ENCODE assay signal across 24 cellular contexts in the genomic region with DNA sequence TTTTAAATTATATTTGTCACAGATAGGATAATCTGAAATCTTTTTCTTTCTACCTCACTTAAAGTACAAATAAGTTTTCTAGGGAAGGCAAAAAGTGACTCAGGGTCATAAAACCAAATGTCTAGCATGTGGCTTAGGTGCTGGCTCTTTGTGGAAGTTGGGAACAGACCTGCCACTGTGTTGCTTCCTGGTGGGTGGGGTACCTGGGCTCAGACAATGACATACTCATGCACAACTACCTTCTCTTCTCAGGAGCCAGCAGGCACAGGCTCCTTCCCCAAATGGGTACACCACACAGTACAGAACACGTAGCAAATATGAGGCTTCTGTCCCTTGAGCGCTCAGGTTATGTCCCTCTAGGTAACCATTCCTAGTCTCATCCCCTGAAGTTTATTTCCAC. TPM values are rescaled to one million over a fixed set of nuclear protein-coding genes. Genes with fewer than 3 reads are reported as not detected.
DNase-seq lines count a peak whose midpoint lies in the region; ATAC-seq and TF ChIP-seq lines count a peak whose summit lies in the region.
"Had no signal": no experiment of that assay in that cellular context is flagged by ENCODE, and none has a peak within 500 bp of the region (broad histone marks: within the 10 kb centered on the region; RNA-seq: fewer than 3 reads in every experiment).

No MANE protein-coding gene starts in this region.

- DNase-seq in LoVo (ENCODE audit: low spot score): peak; percentile 88
- DNase-seq in colonic mucosa: peak; percentile 81
- DNase-seq in left colon: peak; percentile 57 to 85
- DNase-seq in transverse colon: peak; percentile 70
- DNase-seq in activated T-cell treated with anti-CD3 and anti-CD28 coated beads, Interleukin-2, amount 50 U/mL, for 24 hours: no peak
- DNase-seq in GM13977 (ENCODE audit: low spot score): no peak
- DNase-seq in activated T-cell treated with anti-CD3 and anti-CD28 coated beads, Interleukin-2, amount 50 U/mL, for 72 hours: no peak
- DNase-seq: BE2C, DND-41, IMR-90, NCI-H1105, NCI-H2029 treated with DMSO at 0.1 percent for 48 hours, NCI-H2171, NCI-H345, NCI-H524, NCI-H82, RPMI8226, SHP77 had no signal

- no peaks in the 10 kb centered on the region for H3K27me3 Mint-ChIP-seq in activated T-cell treated with anti-CD3 and anti-CD28 coated beads, Interleukin-2, amount 50 U/mL, for 24 hours
- no peaks in the 10 kb centered on the region for H3K27me3 Mint-ChIP-seq in activated T-cell treated with anti-CD3 and anti-CD28 coated beads, Interleukin-2, amount 50 U/mL, for 72 hours (ENCODE audit: low read depth)

- no peak overlapping the region for H3K9ac ChIP-seq in colonic mucosa (ENCODE audit: low read depth in 2 of 2, low read length in 2 of 2)
- H3K9ac ChIP-seq: KMS-11 had no signal

- 60 to 70% methylated on average over 1 to 2 of the region's 2 CpGs for WGBS in transverse colon (ENCODE audit: low coverage in 1 of 2), 2 donors

- peaks cover 4% of the 10 kb centered on the region for H3K4me1 ChIP-seq in colonic mucosa
- peaks cover 4 to 57% (median 35%) of the 10 kb centered on the region in 4 donors for H3K4me1 ChIP-seq in transverse colon
- H3K4me1 ChIP-seq: BE2C, HAP-1 had no signal

- H3K27me3 ChIP-seq in colonic mucosa: no peaks in the 10 kb centered on the region
- no peaks in the 10 kb centered on the region for H3K27me3 ChIP-seq in transverse colon
- H3K27me3 ChIP-seq: BE2C had no signal

- H3K4me1 Mint-ChIP-seq in activated T-cell treated with anti-CD3 and anti-CD28 coated beads, Interleukin-2, amount 50 U/mL, for 24 hours (ENCODE audit: low read depth): peaks cover 2% of the 10 kb centered on the region
- no peaks in the 10 kb centered on the region for H3K4me1 Mint-ChIP-seq in activated T-cell treated with anti-CD3 and anti-CD28 coated beads, Interleukin-2, amount 50 U/mL, for 72 hours (ENCODE audit: low read depth)
- H3K4me1 Mint-ChIP-seq: GM23338 had no signal

- peak; percentile 76 for ATAC-seq in left colon
- no peak for ATAC-seq in activated T-cell treated with anti-CD3 and anti-CD28 coated beads, Interleukin-2, amount 50 U/mL, for 72 hours (replicated peaks in 1 of 2)
- ATAC-seq: GM12878, GM23338 had no signal

- peaks cover 58% of the 10 kb centered on the region for H3K36me3 Mint-ChIP-seq in activated T-cell treated with anti-CD3 and anti-CD28 coated beads, Interleukin-2, amount 50 U/mL, for 24 hours (ENCODE audit: low read depth)
- peaks cover 0 to 3% of the 10 kb centered on the region in 2 donors for H3K36me3 Mint-ChIP-seq in activated T-cell treated with anti-CD3 and anti-CD28 coated beads, Interleukin-2, amount 50 U/mL, for 72 hours (ENCODE audit: insufficient read depth in 2 of 2)

- H3K4me3 Mint-ChIP-seq in activated T-cell treated with anti-CD3 and anti-CD28 coated beads, Interleukin-2, amount 50 U/mL, for 24 hours: no peak overlapping the region
- H3K4me3 Mint-ChIP-seq in activated T-cell treated with anti-CD3 and anti-CD28 coated beads, Interleukin-2, amount 50 U/mL, for 72 hours: no peak overlapping the region
- H3K4me3 Mint-ChIP-seq: GM23338 had no signal

- H3K27ac Mint-ChIP-seq in activated T-cell treated with anti-CD3 and anti-CD28 coated beads, Interleukin-2, amount 50 U/mL, for 24 hours: no peak overlapping the region
- no peak overlapping the region for H3K27ac Mint-ChIP-seq in activated T-cell treated with anti-CD3 and anti-CD28 coated beads, Interleukin-2, amount 50 U/mL, for 72 hours
- H3K27ac Mint-ChIP-seq: GM23338 had no signal

- TF ChIP-seq POLR2A in transverse colon (IDR thresholded peaks at IDR 0.05): no peak

- H3K36me3 ChIP-seq in colonic mucosa (no peaks in the 10 kb centered on the region), transverse colon (no peaks in the 10 kb centered on the region)
- H3K36me3 ChIP-seq: HAP-1 had no signal

- H3K27ac ChIP-seq in colonic mucosa (peak overlapping the region; percentile 87), transverse colon (peak overlapping the region; percentile 76 to 88 (median 81))
- H3K27ac ChIP-seq: KMS-11, SK-N-MC had no signal

- in situ Hi-C loops in transverse colon (cut with MboI; ENCODE audit: low pct_ligation_motif_present in 1 of 4, low pct_unique_long_range_greater_than_20kb in 1 of 4, low sequenced_read_pairs in 3 of 4): no loop called here
- in situ Hi-C loops in GM13977 (cut with MboI; ENCODE audit: low pct_unique_long_range_greater_than_20kb, low sequenced_read_pairs, unreplicated experiment): no loop called here

- intact Hi-C loops in colonic mucosa (cut with DNase I) (no loop called here), left colon (cut with DNase I, micrococcal nuclease) (no loop called here), transverse colon (cut with DNase I; ENCODE audit: low total_unique reads) (no loop called here)

- no peaks in the 10 kb centered on the region for H3K9me3 Mint-ChIP-seq in activated T-cell treated with anti-CD3 and anti-CD28 coated beads, Interleukin-2, amount 50 U/mL, for 24 hours
- H3K9me3 Mint-ChIP-seq in activated T-cell treated with anti-CD3 and anti-CD28 coated beads, Interleukin-2, amount 50 U/mL, for 72 hours: no peaks in the 10 kb centered on the region
- H3K9me3 Mint-ChIP-seq: GM23338 had no signal

- TF ChIP-seq EP300 in transverse colon (IDR thresholded peaks at IDR 0.05; ENCODE audit: low read depth): no peak

- no peaks in the 10 kb centered on the region for H3K9me3 ChIP-seq in colonic mucosa
- no peaks in the 10 kb centered on the region for H3K9me3 ChIP-seq in transverse colon
- H3K9me3 ChIP-seq: BE2C, HAP-1 had no signal

- H3K4me3 ChIP-seq in colonic mucosa (no peak overlapping the region), transverse colon (no peak overlapping the region)
- H3K4me3 ChIP-seq: GM12878, GM23338, HAP-1, SK-N-MC had no signal

- no peak for TF ChIP-seq CTCF in colonic mucosa (IDR thresholded peaks at IDR 0.05)
- no peak for TF ChIP-seq CTCF in transverse colon (IDR thresholded peaks at IDR 0.05)
- TF ChIP-seq CTCF in GM13977 (IDR thresholded peaks at IDR 0.05; ENCODE audit: extremely low read depth, insufficient read depth, missing control alignments): no peak

RNA-seq across cellular contexts. Expression of a gene that starts 40.1 kb away (rescaled TPM):
- 100 to 1,000 TPM; 360 to 853 TPM for total RNA-seq in colonic mucosa
- total RNA-seq in left colon: 1,000 to 10,000 TPM; 1,001 to 1,021 TPM
- total RNA-seq in transverse colon: 100 to 1,000 TPM in 3 of 4 donors, 10 to 100 TPM in 1; 37.8 to 700 (median 401) TPM
- not detected for total RNA-seq in activated T-cell treated with anti-CD3 and anti-CD28 coated beads, Interleukin-2, amount 50 U/mL, for 72 hours
- total RNA-seq: A673, GM23338, IMR-90 had no signal

Comparison
In these comparisons a context has a peak if more than half of its experiments do, and no peak if none do; other contexts are left out.
1. DNase-seq: peak in LoVo (single experiment), colonic mucosa (single experiment), left colon (2 of 2) and transverse colon (single experiment); none in activated T-cell treated with anti-CD3 and anti-CD28 coated beads, Interleukin-2, amount 50 U/mL, for 24 hours (single experiment), GM13977 (single experiment) and activated T-cell treated with anti-CD3 and anti-CD28 coated beads, Interleukin-2, amount 50 U/mL, for 72 hours (0 of 2).
2. RNA of a gene that starts 40.1 kb away (total RNA-seq): 1,001 to 1,021 TPM in left colon, 360 to 853 TPM in colonic mucosa and 37.8 to 700 TPM in transverse colon; not detected in activated T-cell treated with anti-CD3 and anti-CD28 coated beads, Interleukin-2, amount 50 U/mL, for 72 hours; every median in the first group is over 10 times any median in the second.